ENCODE assay signal across 8 cellular contexts in the genomic region with DNA sequence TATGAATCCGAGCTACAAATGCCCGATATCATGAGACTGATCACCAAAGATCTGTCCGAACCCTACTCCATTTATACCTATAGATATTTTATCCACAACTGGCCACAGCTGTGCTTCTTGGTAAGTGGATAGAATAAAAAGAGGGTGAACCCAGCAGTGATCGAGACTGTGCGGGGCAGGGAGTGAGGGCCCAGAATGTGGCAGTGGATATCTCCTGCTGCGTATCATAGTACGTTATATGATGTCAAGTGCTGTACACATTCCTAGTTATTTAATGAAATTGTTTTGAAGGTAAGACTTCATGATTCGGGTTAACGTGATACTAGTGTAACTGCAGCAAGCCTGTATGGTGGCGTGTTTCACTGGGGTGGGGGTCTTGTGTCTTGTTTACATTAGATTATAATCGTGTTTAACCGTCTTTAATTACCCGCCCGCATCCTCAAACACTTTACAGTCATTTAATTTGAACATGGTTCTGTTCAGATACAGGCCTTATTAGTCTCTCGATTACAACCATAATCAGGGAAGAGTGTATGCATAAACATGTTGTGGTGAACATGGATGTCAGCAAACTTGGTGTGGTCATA. TPM values are rescaled to one million over a fixed set of nuclear protein-coding genes. Genes with fewer than 3 reads are reported as not detected.
DNase-seq lines count a peak whose midpoint lies in the region; ATAC-seq and TF ChIP-seq lines count a peak whose summit lies in the region.

No MANE protein-coding gene starts in this region.

- H2AFZ ChIP-seq in OCI-LY1 (ENCODE audit: low read length), result no peak overlapping the region

- no peak for TF ChIP-seq CTCF in GM12864 (IDR thresholded peaks at IDR 0.05; ENCODE audit: low read depth, low read length, missing control alignments)
- TF ChIP-seq CTCF in OCI-LY1 (IDR thresholded peaks at IDR 0.05; ENCODE audit: low read length), result no peak
- no peak for TF ChIP-seq CTCF in nephron progenitor cell (IDR thresholded peaks at IDR 0.05)

- WGBS in ectodermal cell, 2 experiments, result 42 to 46% methylated on average over 12 to 15 of the region's 15 CpGs

- H3K36me3 ChIP-seq in OCI-LY1 (ENCODE audit: insufficient read depth, low read length) (peaks cover 3% of the 10 kb centered on the region; the same call in 1 of the 2 replicates), ectodermal cell (ENCODE audit: control insufficient read depth, insufficient read depth, low read length) (no peaks in the 10 kb centered on the region)

- no peaks in the 10 kb centered on the region for H4K20me1 ChIP-seq in OCI-LY1 (ENCODE audit: insufficient read depth, low read length)

- H3K27ac ChIP-seq in OCI-LY1 (ENCODE audit: low read depth, low read length, poor library complexity, severe bottlenecking), result no peak overlapping the region
- H3K27ac ChIP-seq in ectodermal cell (ENCODE audit: insufficient read depth, low read depth, low read length, poor library complexity, severe bottlenecking), result no peak overlapping the region

- DNase-seq in GM12864 (ENCODE audit: low read depth), result no peak
- DNase-seq in nephron progenitor cell, result peak; percentile 4
- DNase-seq in islet precursor cell, result no peak
- DNase-seq in NCI-H1436 treated with DMSO at 0.1 percent for 48 hours (lab: John Stamatoyannopoulos, UW), result no peak
- DNase-seq in retina, result no peak

- no peaks in the 10 kb centered on the region for H3K9me3 Mint-ChIP-seq in nephron progenitor cell

- peak overlapping the region; percentile 83 for H3K9ac ChIP-seq in OCI-LY1 (ENCODE audit: low read length)

- H3K4me3 ChIP-seq in GM12864 (ENCODE audit: low read depth, low read length) (peak overlapping the region; percentile 65), OCI-LY1 (ENCODE audit: low read depth, low read length, poor library complexity, severe bottlenecking) (peak overlapping the region; percentile 76), ectodermal cell (ENCODE audit: insufficient read depth, low read depth, low read length) (peak overlapping the region; percentile 96)

- H3K27me3 Mint-ChIP-seq in nephron progenitor cell (ENCODE audit: low read depth, poor library complexity), result peaks cover 7% of the 10 kb centered on the region

- peaks cover 31% of the 10 kb centered on the region for H3K79me2 ChIP-seq in OCI-LY1 (ENCODE audit: insufficient read depth, low read length)

- peaks cover 4% of the 10 kb centered on the region for H3K36me3 Mint-ChIP-seq in nephron progenitor cell (ENCODE audit: low read depth)

- H3K27me3 ChIP-seq in OCI-LY1 (ENCODE audit: insufficient read depth, low read length) (no peaks in the 10 kb centered on the region), ectodermal cell (ENCODE audit: control insufficient read depth, insufficient read depth, low read length, poor library complexity, severe bottlenecking) (no peaks in the 10 kb centered on the region)

- ATAC-seq in HG03342 (IDR thresholded peaks at IDR 0.05; ENCODE audit: unreplicated experiment), result no peak

- peak overlapping the region; percentile 89 for H3K4me3 Mint-ChIP-seq in nephron progenitor cell

- H3K9me2 ChIP-seq in OCI-LY1 (ENCODE audit: low read depth, low read length), result no peaks in the 10 kb centered on the region

- H3K9me3 ChIP-seq in OCI-LY1 (ENCODE audit: low read length) (no peaks in the 10 kb centered on the region), ectodermal cell (ENCODE audit: control insufficient read depth, low read length) (no peaks in the 10 kb centered on the region)

- H3K4me1 Mint-ChIP-seq in nephron progenitor cell, result peaks cover 48% of the 10 kb centered on the region

- H3K4me1 ChIP-seq in OCI-LY1 (ENCODE audit: insufficient read depth, low read length, severe bottlenecking) (peaks cover 34% of the 10 kb centered on the region), ectodermal cell (ENCODE audit: control insufficient read depth, insufficient read depth, low read length) (no peaks in the 10 kb centered on the region)

- peak overlapping the region; percentile 89 for H3K4me2 ChIP-seq in OCI-LY1 (ENCODE audit: low read length)

- no peak overlapping the region for H3K27ac Mint-ChIP-seq in nephron progenitor cell

- H3F3A ChIP-seq in OCI-LY1 (ENCODE audit: insufficient read depth, low read length), result no peaks in the 10 kb centered on the region

RNA-seq across cellular contexts. Expression of gene NAA30, which starts 1.3 kb away (rescaled TPM):
- polyA plus RNA-seq in ectodermal cell (2013, experiment 1 of 4), result 22.6 TPM
- polyA plus RNA-seq in ectodermal cell (2013, experiment 2 of 4), result 29.0 TPM
- polyA plus RNA-seq in ectodermal cell (2013, experiment 3 of 4), result 17.6 TPM
- 18.7 TPM for polyA plus RNA-seq in ectodermal cell (2013, experiment 4 of 4)
